In the genomic region with DNA sequence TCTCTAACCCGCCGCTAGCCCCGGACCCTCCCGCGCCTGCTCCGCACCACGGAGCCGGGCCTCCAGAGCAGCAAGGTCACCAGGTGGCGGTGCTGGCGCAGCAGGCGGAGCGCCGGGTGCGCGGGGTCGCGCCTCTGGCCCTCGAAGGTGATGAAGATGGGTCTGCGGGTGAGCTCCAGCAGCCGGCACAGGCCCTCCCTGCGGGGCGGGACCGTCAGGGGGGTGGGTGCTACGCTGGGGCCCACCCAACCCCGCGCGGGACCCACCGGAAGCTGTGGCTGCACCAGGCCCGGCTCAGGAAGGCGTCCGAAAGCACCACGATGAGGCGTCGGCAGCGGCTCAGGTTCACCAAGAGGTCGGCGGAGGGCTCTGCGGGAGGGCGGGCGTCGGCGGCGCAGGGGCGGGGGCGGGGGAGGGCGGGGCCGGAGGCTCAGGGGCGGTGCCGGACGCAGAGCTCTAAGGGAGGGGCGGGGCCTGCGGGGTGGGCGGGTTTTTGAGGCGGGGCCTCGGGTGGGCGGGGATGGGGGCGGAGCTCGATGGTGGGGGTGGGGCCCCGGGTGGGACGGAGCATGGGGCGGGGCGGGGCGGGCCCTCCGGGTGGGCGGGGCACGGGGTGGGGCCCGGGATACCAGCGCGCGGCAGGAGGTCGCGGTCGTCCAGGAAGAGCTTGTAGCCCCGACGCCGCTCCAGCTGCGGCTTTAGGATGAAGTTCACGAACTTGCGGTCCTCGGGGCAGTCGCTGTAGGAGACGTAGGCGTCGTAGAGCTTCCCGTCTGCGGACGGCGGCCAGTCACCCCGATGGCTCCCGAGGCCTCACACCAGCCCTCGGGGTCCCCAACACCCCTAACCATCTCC, we compare ENCODE assay signal across 1 cellular context.
TF ChIP-seq lines count a peak whose summit lies in the region.

No MANE protein-coding gene starts in this region.

TF ChIP-seq in IMR-90, 13 proteins besides CTCF, POLR2A, EP300 and RAD21:
- TF ChIP-seq NFE2L2 (IDR thresholded peaks at IDR 0.05; ENCODE audit: low read depth, low read length) (no peak), RCOR1 (IDR thresholded peaks at IDR 0.05; ENCODE audit: insufficient replicate concordance, low read length) (no peak), CHD1 (IDR thresholded peaks at IDR 0.05; ENCODE audit: low read depth, low read length) (no peak), FOS (IDR thresholded peaks at IDR 0.05; ENCODE audit: low read depth, low read length) (no peak), SMC3 (IDR thresholded peaks at IDR 0.05; ENCODE audit: low read depth, low read length) (no peak), BHLHE40 (IDR thresholded peaks at IDR 0.05; ENCODE audit: low read depth, low read length) (no peak), RFX5 (IDR thresholded peaks at IDR 0.05; ENCODE audit: low read depth, low read length) (no peak)
- TF ChIP-seq, protein P1, sequence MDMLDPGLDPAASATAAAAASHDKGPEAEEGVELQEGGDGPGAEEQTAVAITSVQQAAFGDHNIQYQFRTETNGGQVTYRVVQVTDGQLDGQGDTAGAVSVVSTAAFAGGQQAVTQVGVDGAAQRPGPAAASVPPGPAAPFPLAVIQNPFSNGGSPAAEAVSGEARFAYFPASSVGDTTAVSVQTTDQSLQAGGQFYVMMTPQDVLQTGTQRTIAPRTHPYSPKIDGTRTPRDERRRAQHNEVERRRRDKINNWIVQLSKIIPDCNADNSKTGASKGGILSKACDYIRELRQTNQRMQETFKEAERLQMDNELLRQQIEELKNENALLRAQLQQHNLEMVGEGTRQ (IDR thresholded peaks at IDR 0.05; ENCODE audit: low read depth, low read length): no peak
